ENCODE assay signal across 11 cellular contexts in genomic region chrX:15310117-15310516, GRCh38. TPM values are rescaled to one million over a fixed set of nuclear protein-coding genes. Genes with fewer than 3 reads are reported as not detected.
DNase-seq lines count a peak whose midpoint lies in the region; ATAC-seq, FAIRE-seq and TF ChIP-seq lines count a peak whose summit lies in the region.
"Had no signal": no experiment of that assay in that cellular context is flagged by ENCODE, and none has a peak within 500 bp of the region (broad histone marks: within the 10 kb centered on the region; RNA-seq: fewer than 3 reads in every experiment).

No MANE protein-coding gene starts in this region.

- H3K27me3 ChIP-seq in endothelial cell of umbilical vein (ENCODE audit: control insufficient read depth in 2 of 2, insufficient read depth in 2 of 2, low read length in 2 of 2) = no peaks in the 10 kb centered on the region

- no peaks in the 10 kb centered on the region for H3K9me3 Mint-ChIP-seq in natural killer cell

- dilution Hi-C loops in endothelial cell of umbilical vein (cut with MboI; ENCODE audit: extremely low pct_ligation_motif_present, low sequenced_read_pairs) = no loop called here

- H3K9me1 ChIP-seq in endothelial cell of umbilical vein (replicated peaks; ENCODE audit: control insufficient read depth, extremely low read depth, insufficient read depth, low read length) = no peaks in the 10 kb centered on the region

- no peak overlapping the region for H3K4me3 ChIP-seq in endothelial cell of umbilical vein (replicated peaks in 1 of 3; ENCODE audit: insufficient read depth in 1 of 3, low read depth in 1 of 3, low read length in 3 of 3)

- no peaks in the 10 kb centered on the region for H3K9me3 ChIP-seq in endothelial cell of umbilical vein (replicated peaks; ENCODE audit: control insufficient read depth, insufficient read depth, low read length)

- H3K27ac ChIP-seq in endothelial cell of umbilical vein (ENCODE audit: insufficient read depth, low read depth, low read length) = no peak overlapping the region

- DNase-seq in DMS53 treated with DMSO at 0.1 percent for 48 hours (lab: John Stamatoyannopoulos, UW; ENCODE audit: unreplicated experiment) (peak; percentile 25), NCI-H2107 (lab: John Stamatoyannopoulos, UW) (peak; percentile 34), endothelial cell of umbilical vein (ENCODE audit: low read depth, low spot score) (peak; percentile 91), mucosa of gallbladder (ENCODE audit: low spot score) (peak; percentile 54), natural killer cell (no peak)

- no peak for TF ChIP-seq CTCF in endothelial cell of umbilical vein (IDR thresholded peaks at IDR 0.05; ENCODE audit: extremely low read depth in 1 of 2, insufficient read depth in 1 of 2, low read depth in 1 of 2, low read length in 2 of 2)
- TF ChIP-seq CTCF in natural killer cell (IDR thresholded peaks at IDR 0.05) = no peak

- H2AFZ ChIP-seq in endothelial cell of umbilical vein (ENCODE audit: low read depth, low read length) = no peak overlapping the region

- H3K4me1 Mint-ChIP-seq in natural killer cell = no peaks in the 10 kb centered on the region

- H3K36me3 ChIP-seq in endothelial cell of umbilical vein (ENCODE audit: control insufficient read depth in 2 of 2, extremely low read depth in 1 of 2, insufficient read depth in 2 of 2, low read length in 2 of 2) = no peaks in the 10 kb centered on the region

- intact Hi-C loops in endothelial cell of umbilical vein (cut with micrococcal nuclease) (no loop called here), natural killer cell (cut with micrococcal nuclease) (no loop called here)

- H3K4me1 ChIP-seq in endothelial cell of umbilical vein (ENCODE audit: control insufficient read depth, extremely low read depth, insufficient read depth, low read length) = peaks cover 6% of the 10 kb centered on the region

- POLR2A ChIA-PET in endothelial cell of umbilical vein (lab: Charles Lee) = interaction anchor here (0.6 kb wide), 1 partner anchor 460 kb away, joined by 3 read pairs; no protein-coding TSS in a partner anchor

- H3K27ac Mint-ChIP-seq in natural killer cell = no peak overlapping the region
- H3K27ac Mint-ChIP-seq: activated naive CD8-positive, alpha-beta T cell had no signal

- no peak for ATAC-seq in HG02642 (IDR thresholded peaks at IDR 0.05; ENCODE audit: poor library complexity, unreplicated experiment)
- no peak for ATAC-seq in GM18498 (IDR thresholded peaks at IDR 0.05; ENCODE audit: unreplicated experiment)
- no peak for ATAC-seq in natural killer cell
- no peak for ATAC-seq in HG03139 (IDR thresholded peaks at IDR 0.05; ENCODE audit: unreplicated experiment)

- TF ChIP-seq POLR2A in endothelial cell of umbilical vein (IDR thresholded peaks at IDR 0.05; ENCODE audit: low read depth, low read length) = no peak

- CTCF ChIA-PET in endothelial cell of umbilical vein (lab: Charles Lee) = interaction anchor here (1.2 kb wide), 1 partner anchor 10 kb away, joined by 5 read pairs; no protein-coding TSS in a partner anchor

- H3K4me2 ChIP-seq in endothelial cell of umbilical vein (ENCODE audit: insufficient read depth, low read length) = peak overlapping the region; percentile 50

- H3K27me3 Mint-ChIP-seq in natural killer cell (ENCODE audit: low read depth in 2 of 2) = peaks cover 0 to 8% of the 10 kb centered on the region in 2 donors
- H3K27me3 Mint-ChIP-seq: activated naive CD8-positive, alpha-beta T cell had no signal

- no TSS peak for BruUV-seq in endothelial cell of umbilical vein (replicated peaks; lab: Mats Ljungman, UMichigan)

- no peak for FAIRE-seq in endothelial cell of umbilical vein (lab: Jason Lieb, UNC)
- FAIRE-seq: G401.6 had no signal

- H3K36me3 Mint-ChIP-seq in natural killer cell = no peaks in the 10 kb centered on the region
- H3K36me3 Mint-ChIP-seq: activated naive CD8-positive, alpha-beta T cell had no signal

- H3K4me3 Mint-ChIP-seq in natural killer cell = no peak overlapping the region
- H3K4me3 Mint-ChIP-seq: activated naive CD8-positive, alpha-beta T cell had no signal

- H3K9ac ChIP-seq in endothelial cell of umbilical vein (replicated peaks; ENCODE audit: extremely low read depth, insufficient read depth, low read length) = no peak overlapping the region

- H3K79me2 ChIP-seq in endothelial cell of umbilical vein (ENCODE audit: control insufficient read depth, insufficient read depth, low read length) = no peaks in the 10 kb centered on the region

- no peaks in the 10 kb centered on the region for H4K20me1 ChIP-seq in endothelial cell of umbilical vein (replicated peaks; ENCODE audit: control insufficient read depth, extremely low read depth, insufficient read depth, low read length)

TF ChIP-seq in endothelial cell of umbilical vein, 7 proteins besides CTCF, POLR2A, EP300 and RAD21:
- no peak for TF ChIP-seq JUN (IDR thresholded peaks at IDR 0.05; ENCODE audit: borderline replicate concordance, insufficient read depth, insufficient read length, low read depth)
- no peak for TF ChIP-seq POLR2AphosphoS5 (IDR thresholded peaks at IDR 0.05; ENCODE audit: insufficient read depth, low read depth, low read length)
- no peak for TF ChIP-seq FOS (IDR thresholded peaks at IDR 0.05; ENCODE audit: borderline replicate concordance, insufficient read depth, low read length)
- TF ChIP-seq GATA2 (IDR thresholded peaks at IDR 0.05; ENCODE audit: insufficient read depth, insufficient read length, low read depth, low read length) = no peak
- TF ChIP-seq MAX (IDR thresholded peaks at IDR 0.05; ENCODE audit: insufficient read depth, insufficient read length) = no peak
- no peak for TF ChIP-seq MYC (IDR thresholded peaks at IDR 0.05; ENCODE audit: low read depth, low read length)
- TF ChIP-seq EZH2 (IDR thresholded peaks at IDR 0.05; ENCODE audit: borderline replicate concordance, low read depth, low read length, severe bottlenecking) = no peak
TF ChIP-seq in endothelial cell of umbilical vein: peak in this region for 0.

RNA-seq across cellular contexts. Expression of gene ASB11, which starts 5.3 kb away (rescaled TPM):
- 0.15 TPM in 1 of 2 replicates, not detected in the other for total RNA-seq in endothelial cell of umbilical vein
- 0.06 TPM in 1 of 2 replicates, not detected in the other for polyA plus RNA-seq in endothelial cell of umbilical vein
- 0.07 TPM in 1 of 2 replicates, not detected in the other for polyA plus RNA-seq in endothelial cell of umbilical vein (2011; cell fraction: cytosol; rRNA removed)
- polyA plus RNA-seq in endothelial cell of umbilical vein (2011; cell fraction: nucleus; rRNA removed) = 0.24 and 0.43 TPM in 2 replicates
- not detected in 2 replicates for polyA plus RNA-seq in endothelial cell of umbilical vein (2012)
- polyA minus RNA-seq in endothelial cell of umbilical vein = 0.25 TPM in 1 of 2 replicates, not detected in the other
- polyA minus RNA-seq in endothelial cell of umbilical vein (2011; cell fraction: cytosol; rRNA and poly(A)+ RNA removed) = not detected
- polyA minus RNA-seq in endothelial cell of umbilical vein (2011; cell fraction: nucleus; rRNA and poly(A)+ RNA removed) = 0.29 TPM in 1 of 2 replicates, not detected in the other
- total RNA-seq in mucosa of gallbladder = not detected
- under 1 TPM in 1 of 3 donors, not detected in 2; 0.24 TPM for total RNA-seq in natural killer cell
- total RNA-seq: NCI-H460 had no signal

RNA-seq across cellular contexts. Expression of gene PIGA, which starts 25.2 kb away (rescaled TPM):
- total RNA-seq in endothelial cell of umbilical vein (12.1 TPM in 2 replicates), mucosa of gallbladder (15.8 TPM), natural killer cell (100 to 1,000 TPM in 1 of 3 donors, 10 to 100 TPM in 2; 71.8 to 111 (median 87.6) TPM)
- 3.5 and 4.0 TPM in 2 replicates for polyA plus RNA-seq in endothelial cell of umbilical vein
- 3.1 and 3.4 TPM in 2 replicates for polyA plus RNA-seq in endothelial cell of umbilical vein (2011; cell fraction: cytosol; rRNA removed)
- 12.9 and 16.6 TPM in 2 replicates for polyA plus RNA-seq in endothelial cell of umbilical vein (2011; cell fraction: nucleus; rRNA removed)
- polyA plus RNA-seq in endothelial cell of umbilical vein (2012) = 5.1 and 7.8 TPM in 2 replicates
- polyA minus RNA-seq in endothelial cell of umbilical vein = 13.1 and 14.1 TPM in 2 replicates
- polyA minus RNA-seq in endothelial cell of umbilical vein (2011; cell fraction: cytosol; rRNA and poly(A)+ RNA removed) = 16.4 TPM
- polyA minus RNA-seq in endothelial cell of umbilical vein (2011; cell fraction: nucleus; rRNA and poly(A)+ RNA removed) = 21.2 and 46.0 TPM in 2 replicates

RNA-seq across cellular contexts. Expression of gene ASB9, which starts 40.2 kb away (rescaled TPM):
- total RNA-seq in endothelial cell of umbilical vein = 5.6 and 7.6 TPM in 2 replicates
- 6.5 and 6.8 TPM in 2 replicates for polyA plus RNA-seq in endothelial cell of umbilical vein
- polyA plus RNA-seq in endothelial cell of umbilical vein (2011; cell fraction: cytosol; rRNA removed) = 7.8 and 8.8 TPM in 2 replicates
- 6.1 and 6.5 TPM in 2 replicates for polyA plus RNA-seq in endothelial cell of umbilical vein (2011; cell fraction: nucleus; rRNA removed)
- polyA plus RNA-seq in endothelial cell of umbilical vein (2012) = 7.4 and 9.0 TPM in 2 replicates
- polyA minus RNA-seq in endothelial cell of umbilical vein = 12.0 and 13.0 TPM in 2 replicates
- polyA minus RNA-seq in endothelial cell of umbilical vein (2011; cell fraction: cytosol; rRNA and poly(A)+ RNA removed) = 13.4 TPM
- 3.0 and 3.2 TPM in 2 replicates for polyA minus RNA-seq in endothelial cell of umbilical vein (2011; cell fraction: nucleus; rRNA and poly(A)+ RNA removed)
- 2.9 TPM for total RNA-seq in mucosa of gallbladder
- total RNA-seq in natural killer cell = not detected
